ENCODE assay signal across 9 cellular contexts in genomic region chr9:76576344-76576743, GRCh38.
DNase-seq lines count a peak whose midpoint lies in the region; ATAC-seq, FAIRE-seq and TF ChIP-seq lines count a peak whose summit lies in the region.
"Had no signal": no experiment of that assay in that cellular context is flagged by ENCODE, and none has a peak within 500 bp of the region (broad histone marks: within the 10 kb centered on the region; RNA-seq: fewer than 3 reads in every experiment).

No MANE protein-coding gene starts in this region.

- peak overlapping the region; percentile 87 for H3K27ac ChIP-seq in mesodermal cell (ENCODE audit: low read depth, low read length, severe bottlenecking)

- no peak for ATAC-seq in omental fat pad (ENCODE audit: low FRiP score)

- no peaks in the 10 kb centered on the region for H3K36me3 ChIP-seq in mesodermal cell (ENCODE audit: control insufficient read depth, insufficient read depth, low read length)

- no peak for TF ChIP-seq CTCF in HFF-Myc (IDR thresholded peaks at IDR 0.05; ENCODE audit: low read depth, low read length, missing control alignments)
- TF ChIP-seq CTCF in omental fat pad (IDR thresholded peaks at IDR 0.05), result no peak

- intact Hi-C loops in activated T-helper 2 cell treated with anti-CD3 and anti-CD28 coated beads, Interferon-gamma antibody, Interleukin-2, Interleukin-4, amounts not matched to agents 10 μg/mL and 5 μg/mL and 100 μg/mL, durations not matched to agents 14 hours and 24 hours and 36 hours (cut with micrococcal nuclease), result loop anchor here (1.0 to 10.0 kb wide), 7 partner anchors 14 to 552 kb away; partner anchors contain the start of genes GCNT1 and RFK

- peak overlapping the region; percentile 73 for H3K27ac Mint-ChIP-seq in activated T-helper 2 cell treated with anti-CD3 and anti-CD28 coated beads, Interferon-gamma antibody, Interleukin-2, Interleukin-4, amounts not matched to agents 10 μg/mL and 5 μg/mL and 100 μg/mL, durations not matched to agents 14 hours and 24 hours and 36 hours

- no peaks in the 10 kb centered on the region for H3K9me3 ChIP-seq in mesodermal cell (ENCODE audit: control insufficient read depth, low read length)

- peaks cover 5% of the 10 kb centered on the region for H3K27me3 Mint-ChIP-seq in activated T-helper 2 cell treated with anti-CD3 and anti-CD28 coated beads, Interferon-gamma antibody, Interleukin-2, Interleukin-4, amounts not matched to agents 10 μg/mL and 5 μg/mL and 100 μg/mL, durations not matched to agents 14 hours and 24 hours and 36 hours (ENCODE audit: low read depth)

- H3K9me3 Mint-ChIP-seq in activated T-helper 2 cell treated with anti-CD3 and anti-CD28 coated beads, Interferon-gamma antibody, Interleukin-2, Interleukin-4, amounts not matched to agents 10 μg/mL and 5 μg/mL and 100 μg/mL, durations not matched to agents 14 hours and 24 hours and 36 hours, result no peaks in the 10 kb centered on the region

- H3K4me1 Mint-ChIP-seq in activated T-helper 2 cell treated with anti-CD3 and anti-CD28 coated beads, Interferon-gamma antibody, Interleukin-2, Interleukin-4, amounts not matched to agents 10 μg/mL and 5 μg/mL and 100 μg/mL, durations not matched to agents 14 hours and 24 hours and 36 hours (ENCODE audit: low read depth), result peaks cover 29% of the 10 kb centered on the region

- H3K4me1 ChIP-seq in mesodermal cell (ENCODE audit: control insufficient read depth, insufficient read depth, low read length, poor library complexity, severe bottlenecking), result peaks cover 17% of the 10 kb centered on the region

- H3K4me3 ChIP-seq in HFF-Myc (replicated peaks; ENCODE audit: low read depth, low read length) (no peak overlapping the region), mesodermal cell (ENCODE audit: extremely low read depth, insufficient read depth, low read length, poor library complexity, severe bottlenecking) (no peak overlapping the region)
- H3K4me3 ChIP-seq: skin epidermis had no signal

- peak; percentile 84 for FAIRE-seq in GM12892 (lab: Jason Lieb, UNC)

- TF ChIP-seq POLR2A in GM12892 (IDR thresholded peaks at IDR 0.05; ENCODE audit: low read depth, low read length), result no peak

- DNase-seq in GM12892 (ENCODE audit: insufficient read length) (peak; percentile 31), HFF-Myc (ENCODE audit: extremely low read depth, low read depth) (peak; percentile 44), NCI-H226 (peak; percentile 63), stromal cell of bone marrow (ENCODE audit: low read depth) (peak; percentile 87), omental fat pad (ENCODE audit: low spot score) (no peak), DMS114 treated with DMSO at 0.1 percent for 48 hours (lab: John Stamatoyannopoulos, UW; ENCODE audit: unreplicated experiment) (no peak)
- peak; percentile 57 for DNase-seq in activated T-helper 2 cell treated with anti-CD3 and anti-CD28 coated beads, Interferon-gamma antibody, Interleukin-2, Interleukin-4, amounts not matched to agents 10 μg/mL and 5 μg/mL and 100 μg/mL, durations not matched to agents 14 hours and 24 hours and 36 hours (ENCODE audit: low spot score)

- WGBS in mesodermal cell (ENCODE audit: insufficient coverage in 2 of 2), 2 experiments, result 64 to 68% methylated on average over 4 to 5 of the region's 5 CpGs

- no peak overlapping the region for H3K4me3 Mint-ChIP-seq in activated T-helper 2 cell treated with anti-CD3 and anti-CD28 coated beads, Interferon-gamma antibody, Interleukin-2, Interleukin-4, amounts not matched to agents 10 μg/mL and 5 μg/mL and 100 μg/mL, durations not matched to agents 14 hours and 24 hours and 36 hours (ENCODE audit: low read depth)

- no peaks in the 10 kb centered on the region for H3K36me3 Mint-ChIP-seq in activated T-helper 2 cell treated with anti-CD3 and anti-CD28 coated beads, Interferon-gamma antibody, Interleukin-2, Interleukin-4, amounts not matched to agents 10 μg/mL and 5 μg/mL and 100 μg/mL, durations not matched to agents 14 hours and 24 hours and 36 hours (ENCODE audit: low read depth)

Comparison
In these comparisons a context has a peak if more than half of its experiments do, and no peak if none do; other contexts are left out.
1. DNase-seq: peak in GM12892 (single experiment), HFF-Myc (single experiment), NCI-H226 (single experiment), activated T-helper 2 cell treated with anti-CD3 and anti-CD28 coated beads, Interferon-gamma antibody, Interleukin-2, Interleukin-4, amounts not matched to agents 10 μg/mL and 5 μg/mL and 100 μg/mL, durations not matched to agents 14 hours and 24 hours and 36 hours (single experiment) and stromal cell of bone marrow (single experiment); none in omental fat pad (single experiment) and DMS114 treated with DMSO at 0.1 percent for 48 hours (single experiment).